ENCODE assay signal across 1 cellular context in the genomic region with DNA sequence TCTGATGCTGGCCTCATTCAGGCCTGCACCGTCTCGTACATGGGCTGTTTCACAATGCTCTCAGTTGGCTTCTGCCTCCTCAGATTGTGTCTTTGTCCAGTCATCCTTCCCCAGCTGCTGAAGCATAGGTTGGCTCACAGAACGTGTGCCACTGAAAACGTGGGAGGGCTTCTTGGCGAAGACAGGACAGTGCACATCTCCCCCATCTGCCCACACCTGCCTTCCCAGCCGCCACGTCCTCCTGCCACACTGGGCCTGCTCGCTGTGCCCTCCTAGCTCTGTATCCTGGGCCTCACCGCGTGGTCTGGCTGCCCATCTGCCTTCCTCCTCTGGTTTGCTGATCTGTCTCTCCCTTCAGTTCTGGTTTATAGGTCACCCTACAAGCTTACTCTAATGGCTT.
TF ChIP-seq lines count a peak whose summit lies in the region.

No MANE protein-coding gene starts in this region.

TF ChIP-seq in H1, 55 proteins besides CTCF, POLR2A, EP300 and RAD21 (continued from another document):
- no peak for TF ChIP-seq SIRT6 (IDR thresholded peaks at IDR 0.05; ENCODE audit: low read length)
- TF ChIP-seq SAP30 (IDR thresholded peaks at IDR 0.05; ENCODE audit: insufficient read depth, insufficient replicate concordance, low read length), result no peak
- TF ChIP-seq TBP (IDR thresholded peaks at IDR 0.05; ENCODE audit: low read depth, low read length), result no peak
- TF ChIP-seq, protein P1, sequence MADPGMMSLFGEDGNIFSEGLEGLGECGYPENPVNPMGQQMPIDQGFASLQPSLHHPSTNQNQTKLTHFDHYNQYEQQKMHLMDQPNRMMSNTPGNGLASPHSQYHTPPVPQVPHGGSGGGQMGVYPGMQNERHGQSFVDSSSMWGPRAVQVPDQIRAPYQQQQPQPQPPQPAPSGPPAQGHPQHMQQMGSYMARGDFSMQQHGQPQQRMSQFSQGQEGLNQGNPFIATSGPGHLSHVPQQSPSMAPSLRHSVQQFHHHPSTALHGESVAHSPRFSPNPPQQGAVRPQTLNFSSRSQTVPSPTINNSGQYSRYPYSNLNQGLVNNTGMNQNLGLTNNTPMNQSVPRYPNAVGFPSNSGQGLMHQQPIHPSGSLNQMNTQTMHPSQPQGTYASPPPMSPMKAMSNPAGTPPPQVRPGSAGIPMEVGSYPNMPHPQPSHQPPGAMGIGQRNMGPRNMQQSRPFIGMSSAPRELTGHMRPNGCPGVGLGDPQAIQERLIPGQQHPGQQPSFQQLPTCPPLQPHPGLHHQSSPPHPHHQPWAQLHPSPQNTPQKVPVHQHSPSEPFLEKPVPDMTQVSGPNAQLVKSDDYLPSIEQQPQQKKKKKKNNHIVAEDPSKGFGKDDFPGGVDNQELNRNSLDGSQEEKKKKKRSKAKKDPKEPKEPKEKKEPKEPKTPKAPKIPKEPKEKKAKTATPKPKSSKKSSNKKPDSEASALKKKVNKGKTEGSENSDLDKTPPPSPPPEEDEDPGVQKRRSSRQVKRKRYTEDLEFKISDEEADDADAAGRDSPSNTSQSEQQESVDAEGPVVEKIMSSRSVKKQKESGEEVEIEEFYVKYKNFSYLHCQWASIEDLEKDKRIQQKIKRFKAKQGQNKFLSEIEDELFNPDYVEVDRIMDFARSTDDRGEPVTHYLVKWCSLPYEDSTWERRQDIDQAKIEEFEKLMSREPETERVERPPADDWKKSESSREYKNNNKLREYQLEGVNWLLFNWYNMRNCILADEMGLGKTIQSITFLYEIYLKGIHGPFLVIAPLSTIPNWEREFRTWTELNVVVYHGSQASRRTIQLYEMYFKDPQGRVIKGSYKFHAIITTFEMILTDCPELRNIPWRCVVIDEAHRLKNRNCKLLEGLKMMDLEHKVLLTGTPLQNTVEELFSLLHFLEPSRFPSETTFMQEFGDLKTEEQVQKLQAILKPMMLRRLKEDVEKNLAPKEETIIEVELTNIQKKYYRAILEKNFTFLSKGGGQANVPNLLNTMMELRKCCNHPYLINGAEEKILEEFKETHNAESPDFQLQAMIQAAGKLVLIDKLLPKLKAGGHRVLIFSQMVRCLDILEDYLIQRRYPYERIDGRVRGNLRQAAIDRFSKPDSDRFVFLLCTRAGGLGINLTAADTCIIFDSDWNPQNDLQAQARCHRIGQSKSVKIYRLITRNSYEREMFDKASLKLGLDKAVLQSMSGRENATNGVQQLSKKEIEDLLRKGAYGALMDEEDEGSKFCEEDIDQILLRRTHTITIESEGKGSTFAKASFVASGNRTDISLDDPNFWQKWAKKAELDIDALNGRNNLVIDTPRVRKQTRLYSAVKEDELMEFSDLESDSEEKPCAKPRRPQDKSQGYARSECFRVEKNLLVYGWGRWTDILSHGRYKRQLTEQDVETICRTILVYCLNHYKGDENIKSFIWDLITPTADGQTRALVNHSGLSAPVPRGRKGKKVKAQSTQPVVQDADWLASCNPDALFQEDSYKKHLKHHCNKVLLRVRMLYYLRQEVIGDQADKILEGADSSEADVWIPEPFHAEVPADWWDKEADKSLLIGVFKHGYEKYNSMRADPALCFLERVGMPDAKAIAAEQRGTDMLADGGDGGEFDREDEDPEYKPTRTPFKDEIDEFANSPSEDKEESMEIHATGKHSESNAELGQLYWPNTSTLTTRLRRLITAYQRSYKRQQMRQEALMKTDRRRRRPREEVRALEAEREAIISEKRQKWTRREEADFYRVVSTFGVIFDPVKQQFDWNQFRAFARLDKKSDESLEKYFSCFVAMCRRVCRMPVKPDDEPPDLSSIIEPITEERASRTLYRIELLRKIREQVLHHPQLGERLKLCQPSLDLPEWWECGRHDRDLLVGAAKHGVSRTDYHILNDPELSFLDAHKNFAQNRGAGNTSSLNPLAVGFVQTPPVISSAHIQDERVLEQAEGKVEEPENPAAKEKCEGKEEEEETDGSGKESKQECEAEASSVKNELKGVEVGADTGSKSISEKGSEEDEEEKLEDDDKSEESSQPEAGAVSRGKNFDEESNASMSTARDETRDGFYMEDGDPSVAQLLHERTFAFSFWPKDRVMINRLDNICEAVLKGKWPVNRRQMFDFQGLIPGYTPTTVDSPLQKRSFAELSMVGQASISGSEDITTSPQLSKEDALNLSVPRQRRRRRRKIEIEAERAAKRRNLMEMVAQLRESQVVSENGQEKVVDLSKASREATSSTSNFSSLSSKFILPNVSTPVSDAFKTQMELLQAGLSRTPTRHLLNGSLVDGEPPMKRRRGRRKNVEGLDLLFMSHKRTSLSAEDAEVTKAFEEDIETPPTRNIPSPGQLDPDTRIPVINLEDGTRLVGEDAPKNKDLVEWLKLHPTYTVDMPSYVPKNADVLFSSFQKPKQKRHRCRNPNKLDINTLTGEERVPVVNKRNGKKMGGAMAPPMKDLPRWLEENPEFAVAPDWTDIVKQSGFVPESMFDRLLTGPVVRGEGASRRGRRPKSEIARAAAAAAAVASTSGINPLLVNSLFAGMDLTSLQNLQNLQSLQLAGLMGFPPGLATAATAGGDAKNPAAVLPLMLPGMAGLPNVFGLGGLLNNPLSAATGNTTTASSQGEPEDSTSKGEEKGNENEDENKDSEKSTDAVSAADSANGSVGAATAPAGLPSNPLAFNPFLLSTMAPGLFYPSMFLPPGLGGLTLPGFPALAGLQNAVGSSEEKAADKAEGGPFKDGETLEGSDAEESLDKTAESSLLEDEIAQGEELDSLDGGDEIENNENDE (IDR thresholded peaks at IDR 0.05; ENCODE audit: insufficient replicate concordance, low read length), result no peak
- TF ChIP-seq, protein P2, sequence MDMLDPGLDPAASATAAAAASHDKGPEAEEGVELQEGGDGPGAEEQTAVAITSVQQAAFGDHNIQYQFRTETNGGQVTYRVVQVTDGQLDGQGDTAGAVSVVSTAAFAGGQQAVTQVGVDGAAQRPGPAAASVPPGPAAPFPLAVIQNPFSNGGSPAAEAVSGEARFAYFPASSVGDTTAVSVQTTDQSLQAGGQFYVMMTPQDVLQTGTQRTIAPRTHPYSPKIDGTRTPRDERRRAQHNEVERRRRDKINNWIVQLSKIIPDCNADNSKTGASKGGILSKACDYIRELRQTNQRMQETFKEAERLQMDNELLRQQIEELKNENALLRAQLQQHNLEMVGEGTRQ (IDR thresholded peaks at IDR 0.05; ENCODE audit: low read length), result no peak
TF ChIP-seq in H1: peak in this region for 0.
